In genomic region chr5:168471785-168472184, GRCh38 we compare ENCODE assay signal across 24 cellular contexts.
DNase-seq lines count a peak whose midpoint lies in the region; ATAC-seq and TF ChIP-seq lines count a peak whose summit lies in the region.
"Had no signal": no experiment of that assay in that cellular context is flagged by ENCODE, and none has a peak within 500 bp of the region (broad histone marks: within the 10 kb centered on the region; RNA-seq: fewer than 3 reads in every experiment).

No MANE protein-coding gene starts in this region.

- no peak for TF ChIP-seq CTCF in HFF-Myc (IDR thresholded peaks at IDR 0.05; ENCODE audit: low read depth, low read length, missing control alignments)

- H3K36me3 ChIP-seq in adipocyte (ENCODE audit: control insufficient read depth, insufficient read depth, low read length, severe bottlenecking) = no peaks in the 10 kb centered on the region
- H3K36me3 ChIP-seq: gastroesophageal sphincter, neutrophil, tibial nerve had no signal

- no peak overlapping the region; the same call in 1 of the 2 replicates for H3K4me3 ChIP-seq in HFF-Myc (replicated peaks; ENCODE audit: low read depth, low read length)
- no peak overlapping the region for H3K4me3 ChIP-seq in adipocyte (ENCODE audit: low read length)
- H3K4me3 ChIP-seq: A549, gastroesophageal sphincter, left lung, tibial nerve had no signal

- no peak overlapping the region for H3K9ac ChIP-seq in adipocyte (ENCODE audit: low read length)

- in situ Hi-C loops in ACHN (cut with HindIII; ENCODE audit: low pct_ligation_motif_present, low pct_unique_long_range_greater_than_20kb, low sequenced_read_pairs) = no loop called here

- no peak for ATAC-seq in HG03025 (IDR thresholded peaks at IDR 0.05; ENCODE audit: low FRiP score, unreplicated experiment)
- ATAC-seq: activated CD4-positive, alpha-beta T cell treated with anti-CD3 and anti-CD28 coated beads for 36 hours; gastroesophageal sphincter had no signal

- H3K4me1 ChIP-seq in adipocyte (ENCODE audit: control insufficient read depth, insufficient read depth, low read length) = peaks cover 19% of the 10 kb centered on the region
- H3K4me1 ChIP-seq: A549, gastroesophageal sphincter, left lung, tibial nerve had no signal

- H3K9me3 ChIP-seq in adipocyte (ENCODE audit: control insufficient read depth, low read length) = no peaks in the 10 kb centered on the region
- H3K9me3 ChIP-seq: A549, gastroesophageal sphincter, left lung, neutrophil, tibial nerve had no signal

- H3K27me3 ChIP-seq in adipocyte (replicated peaks; ENCODE audit: control insufficient read depth, insufficient read depth, low read length) = no peaks in the 10 kb centered on the region
- H3K27me3 ChIP-seq: gastroesophageal sphincter, left lung, neutrophil, tibial nerve had no signal

- DNase-seq in ACHN (peak; percentile 36), HFF-Myc (ENCODE audit: extremely low read depth, low read depth) (peak; percentile 66), adipocyte (ENCODE audit: low read depth) (peak; percentile 27), glomerular visceral epithelial cell (ENCODE audit: extremely low spot score) (peak; percentile 28), NCI-H510A treated with DMSO at 0.1 percent for 48 hours (lab: John Stamatoyannopoulos, UW) (no peak), hippocampal formation (lab: John Stamatoyannopoulos, UW) (no peak)
- DNase-seq in effector CD8-positive, alpha-beta T cell (lab: John Stamatoyannopoulos, UW) = no peak
- DNase-seq: activated CD4-positive, alpha-beta T cell treated with anti-CD3 and anti-CD28 coated beads for 36 hours; activated CD8-positive, alpha-beta memory T cell treated with anti-CD3 and anti-CD28 coated beads, Interleukin-2, amount 50 U/mL, for 4 hours; activated effector memory CD4-positive, alpha-beta T cell treated with anti-CD3 and anti-CD28 coated beads, Interleukin-2, amount 50 U/mL, for 16 hours; CD4-positive, alpha-beta memory T cell; DMS79; Karpas-422; left lung; NCI-H1417; NCI-H748 treated with DMSO at 0.1 percent for 48 hours; retina; stimulated activated CD4-positive, alpha-beta T cell treated with anti-CD3 and anti-CD28 coated beads, Interleukin-15, amount 100 ng/mL, for 24 hours; stimulated activated naive CD4-positive, alpha-beta T cell treated with Interleukin-2 at 50 U/mL for 16 hours had no signal

Comparison
In these comparisons a context has a peak if more than half of its experiments do, and no peak if none do; other contexts are left out.
1. DNase-seq: peak in ACHN (single experiment), HFF-Myc (single experiment), adipocyte (single experiment) and glomerular visceral epithelial cell (single experiment); none in NCI-H510A treated with DMSO at 0.1 percent for 48 hours (single experiment), effector CD8-positive, alpha-beta T cell (single experiment) and hippocampal formation (0 of 2).